In the genomic region with DNA sequence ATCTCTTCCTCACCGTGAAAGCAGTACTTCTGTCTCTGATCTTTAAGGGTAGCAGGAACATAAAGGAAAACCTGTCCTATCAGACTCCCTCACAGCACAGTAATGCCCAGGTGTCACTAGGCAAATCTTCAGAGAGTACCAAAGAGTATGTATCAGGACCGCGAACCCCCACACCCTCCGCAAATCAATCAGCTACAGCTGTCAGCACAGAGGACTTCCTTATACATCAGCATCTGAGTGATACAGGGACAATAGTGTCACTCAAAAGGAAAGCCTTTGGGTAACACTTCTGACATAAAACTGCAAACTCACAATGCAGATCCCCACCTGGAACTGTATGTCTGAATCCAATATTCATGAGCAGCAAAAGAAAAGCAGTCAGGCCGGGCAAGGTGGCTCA, we compare ENCODE assay signal across 14 cellular contexts. TPM values are rescaled to one million over a fixed set of nuclear protein-coding genes. Genes with fewer than 3 reads are reported as not detected.
DNase-seq lines count a peak whose midpoint lies in the region; ATAC-seq and TF ChIP-seq lines count a peak whose summit lies in the region.
"Had no signal": no experiment of that assay in that cellular context is flagged by ENCODE, and none has a peak within 500 bp of the region (broad histone marks: within the 10 kb centered on the region; RNA-seq: fewer than 3 reads in every experiment).

No MANE protein-coding gene starts in this region.

- intact Hi-C loops in heart right ventricle (cut with DNase I): loop anchor here in 4 of 10 donors (5.0 to 10.0 kb wide), 4 partner anchors 47 to 570 kb away; a partner anchor contains a TSS
- intact Hi-C loops in Right ventricle myocardium inferior (cut with DNase I): loop anchor here (10.0 kb wide), 2 partner anchors 390 to 620 kb away; a partner anchor contains a TSS
- intact Hi-C loops in Panc1 (cut with micrococcal nuclease; ENCODE audit: unreplicated experiment): no loop called here

- no peak for ATAC-seq in heart right ventricle
- ATAC-seq in Right ventricle myocardium inferior: no peak
- ATAC-seq in Panc1: no peak
- no peak for ATAC-seq in stimulated activated naive B cell treated with anti-CD40 and anti-IgM and Interleukin-4, amounts not matched to agents 10 μg/mL and 1 μg/mL and 100 μg/mL, for 72 hours (replicated peaks)
- ATAC-seq in GM19397 (IDR thresholded peaks at IDR 0.05; ENCODE audit: unreplicated experiment): no peak
- ATAC-seq: left lobe of liver, pancreas had no signal

- DNase-seq in heart right ventricle (no peak), Right ventricle myocardium inferior (ENCODE audit: missing footprints) (no peak), Panc1 (ENCODE audit: low read depth, low spot score) (no peak), glutamatergic neuron (no peak), Kasumi-1 (lab: John Stamatoyannopoulos, UW) (no peak)
- DNase-seq in stimulated activated naive B cell treated with anti-CD40 and anti-IgM and Interleukin-4, amounts not matched to agents 10 μg/mL and 1 μg/mL and 100 μg/mL, for 72 hours: no peak
- no peak for DNase-seq in stimulated activated CD8-positive, alpha-beta memory T cell treated with anti-CD3 and anti-CD28 coated beads, Interleukin-4, amount 100 ng/mL, for 48 hours
- DNase-seq: BE2C; effector CD8-positive, alpha-beta T cell; NCI-H2171; pancreas; stimulated activated naive CD4-positive, alpha-beta T cell had no signal

- BruUV-seq in Panc1 (replicated peaks; lab: Mats Ljungman, UMichigan): TSS peak; percentile 57

- in situ Hi-C loops in Panc1 (cut with HindIII; ENCODE audit: low pct_unique_long_range_greater_than_20kb, low sequenced_read_pairs): no loop called here

- peak overlapping the region; percentile 80 for H3K27ac Mint-ChIP-seq in glutamatergic neuron (ENCODE audit: unreplicated experiment)
- H3K27ac Mint-ChIP-seq in stimulated activated naive B cell treated with anti-CD40 and anti-IgM and Interleukin-4, amounts not matched to agents 10 μg/mL and 1 μg/mL and 100 μg/mL, for 72 hours: peak overlapping the region; percentile 47

- peaks cover 15% of the 10 kb centered on the region for H3K4me1 Mint-ChIP-seq in glutamatergic neuron (ENCODE audit: low read depth, unreplicated experiment)
- peaks cover 29 to 48% of the 10 kb centered on the region in 2 donors for H3K4me1 Mint-ChIP-seq in stimulated activated naive B cell treated with anti-CD40 and anti-IgM and Interleukin-4, amounts not matched to agents 10 μg/mL and 1 μg/mL and 100 μg/mL, for 72 hours

- TF ChIP-seq CTCF in heart right ventricle (IDR thresholded peaks at IDR 0.05) (no peak), Panc1 (IDR thresholded peaks at IDR 0.05) (no peak), glutamatergic neuron (IDR thresholded peaks at IDR 0.05; ENCODE audit: partially characterized antibody, unreplicated experiment) (no peak)

- H3K27ac ChIP-seq in heart right ventricle (peak overlapping the region; percentile 97 to 100 (median 100)), Panc1 (ENCODE audit: low read length) (no peak overlapping the region)

- H3K9me3 ChIP-seq in heart right ventricle (no peaks in the 10 kb centered on the region), Panc1 (ENCODE audit: control insufficient read depth, insufficient read depth, low read depth, low read length) (no peaks in the 10 kb centered on the region)
- H3K9me3 ChIP-seq: BE2C, pancreas had no signal

- CTCF ChIA-PET in Panc1 (lab: Charles Lee): no interaction called here

- H3K4me1 ChIP-seq in heart right ventricle (peaks cover 4 to 78% (median 46%) of the 10 kb centered on the region in 9 donors), Panc1 (ENCODE audit: control insufficient read depth, insufficient read depth, low read length) (peaks cover 18% of the 10 kb centered on the region; the same call in 1 of the 2 replicates)
- H3K4me1 ChIP-seq: BE2C had no signal

- peak overlapping the region; percentile 93 for H3K4me3 Mint-ChIP-seq in glutamatergic neuron (ENCODE audit: unreplicated experiment)
- H3K4me3 Mint-ChIP-seq in stimulated activated naive B cell treated with anti-CD40 and anti-IgM and Interleukin-4, amounts not matched to agents 10 μg/mL and 1 μg/mL and 100 μg/mL, for 72 hours: peak overlapping the region; percentile 67 to 91

- H3K27me3 Mint-ChIP-seq in glutamatergic neuron (ENCODE audit: unreplicated experiment): peaks cover 10% of the 10 kb centered on the region
- H3K27me3 Mint-ChIP-seq in stimulated activated naive B cell treated with anti-CD40 and anti-IgM and Interleukin-4, amounts not matched to agents 10 μg/mL and 1 μg/mL and 100 μg/mL, for 72 hours: peaks cover 0 to 3% of the 10 kb centered on the region in 2 donors

- 45 to 66% methylated on average over 5 of the region's 5 CpGs for WGBS in heart right ventricle, 2 donors

- H3K36me3 ChIP-seq in heart right ventricle: peaks cover 0 to 25% (median under 1%) of the 10 kb centered on the region in 9 donors
- peaks cover 2% of the 10 kb centered on the region; the same call in 1 of the 2 replicates for H3K36me3 ChIP-seq in Panc1 (ENCODE audit: control insufficient read depth, insufficient read depth, low read length)
- H3K36me3 ChIP-seq: pancreas had no signal

- no peaks in the 10 kb centered on the region for H3K36me3 Mint-ChIP-seq in glutamatergic neuron (ENCODE audit: unreplicated experiment)
- peaks cover 20 to 34% of the 10 kb centered on the region in 2 donors for H3K36me3 Mint-ChIP-seq in stimulated activated naive B cell treated with anti-CD40 and anti-IgM and Interleukin-4, amounts not matched to agents 10 μg/mL and 1 μg/mL and 100 μg/mL, for 72 hours

- peak overlapping the region in 9 of 10 donors; percentile 76 to 94 (median 85) for H3K4me3 ChIP-seq in heart right ventricle
- no peak overlapping the region for H3K4me3 ChIP-seq in Panc1 (ENCODE audit: low read depth in 2 of 2, low read length in 2 of 2)
- H3K4me3 ChIP-seq: pancreas had no signal

- H3K27me3 ChIP-seq in heart right ventricle (no peaks in the 10 kb centered on the region), Panc1 (ENCODE audit: control insufficient read depth, insufficient read depth, low read length) (no peaks in the 10 kb centered on the region)
- H3K27me3 ChIP-seq: BE2C, pancreas had no signal

- peaks cover 12% of the 10 kb centered on the region for H3K9me3 Mint-ChIP-seq in glutamatergic neuron (ENCODE audit: unreplicated experiment)
- H3K9me3 Mint-ChIP-seq in stimulated activated naive B cell treated with anti-CD40 and anti-IgM and Interleukin-4, amounts not matched to agents 10 μg/mL and 1 μg/mL and 100 μg/mL, for 72 hours: no peaks in the 10 kb centered on the region

- POLR2A ChIA-PET in Panc1 (lab: Charles Lee): no interaction called here

RNA-seq across cellular contexts. Expression of a gene that starts 2.6 kb away (rescaled TPM):
- total RNA-seq in heart right ventricle (100 to 1,000 TPM; 126 to 176 (median 145) TPM), Right ventricle myocardium inferior (140 TPM), Panc1 (2021; ENCODE audit: unreplicated experiment) (58.0 TPM), glutamatergic neuron (ENCODE audit: unreplicated experiment) (46.7 TPM)
- polyA plus RNA-seq in heart right ventricle: 10 to 100 TPM; 48.1 to 60.4 TPM
- polyA plus RNA-seq in Panc1 (2012; ENCODE audit: insufficient read length): 32.6 TPM

RNA-seq across cellular contexts. Expression of a gene that starts 33.3 kb away (rescaled TPM):
- 1 to 10 TPM in 6 of 10 donors, under 1 TPM in 4; 0.38 to 2.2 (median 1.4) TPM for total RNA-seq in heart right ventricle
- 1 to 10 TPM; 1.5 to 2.4 TPM for polyA plus RNA-seq in heart right ventricle
- 1.9 TPM for total RNA-seq in Right ventricle myocardium inferior
- 9.3 TPM for total RNA-seq in Panc1 (2021; ENCODE audit: unreplicated experiment)
- polyA plus RNA-seq in Panc1 (2012; ENCODE audit: insufficient read length): 8.3 TPM
- total RNA-seq in glutamatergic neuron (ENCODE audit: unreplicated experiment): 7.5 TPM

Comparison
In these comparisons a context has a peak if more than half of its experiments do, and no peak if none do; other contexts are left out.
1. H3K4me3 ChIP-seq: peak in heart right ventricle (9 of 10); none in Panc1 (0 of 2).